Comparison of ENCODE assay signal across 1 cellular context in the genomic region with DNA sequence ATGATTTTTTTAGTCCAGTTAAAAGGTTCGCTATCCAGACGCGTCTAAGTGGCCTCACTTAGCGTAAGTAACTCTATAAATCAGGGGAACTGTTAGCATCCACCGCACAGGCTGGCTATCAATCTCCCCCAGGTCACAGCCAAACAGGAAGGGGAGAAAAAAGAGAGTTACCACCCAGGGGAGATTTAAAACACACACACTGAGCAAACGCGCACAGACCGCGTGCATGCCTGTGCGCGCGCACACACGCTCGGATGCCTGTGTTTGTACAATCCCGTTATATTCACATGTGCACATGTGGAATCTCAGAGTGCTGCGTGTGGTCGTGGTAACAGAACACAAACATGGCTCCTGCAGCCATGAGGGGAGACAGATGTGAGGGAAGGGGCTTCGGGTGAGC.
TF ChIP-seq lines count a peak whose summit lies in the region.

No MANE protein-coding gene starts in this region.

TF ChIP-seq in GM23338, 12 proteins besides CTCF, POLR2A, EP300 and RAD21 (continued from another document):
- TF ChIP-seq STAT1 (IDR thresholded peaks at IDR 0.05; ENCODE audit: unreplicated experiment) (no peak), EZH2 (IDR thresholded peaks at IDR 0.05; ENCODE audit: low read depth, unreplicated experiment) (no peak), JUNB (IDR thresholded peaks at IDR 0.05; ENCODE audit: unreplicated experiment) (no peak), NANOG (IDR thresholded peaks at IDR 0.05; ENCODE audit: borderline replicate concordance) (no peak), POLR2AphosphoS5 (IDR thresholded peaks at IDR 0.05; ENCODE audit: low read depth) (no peak), EZH2phosphoT487 (IDR thresholded peaks at IDR 0.05; ENCODE audit: unreplicated experiment) (no peak)
- TF ChIP-seq, protein P1, sequence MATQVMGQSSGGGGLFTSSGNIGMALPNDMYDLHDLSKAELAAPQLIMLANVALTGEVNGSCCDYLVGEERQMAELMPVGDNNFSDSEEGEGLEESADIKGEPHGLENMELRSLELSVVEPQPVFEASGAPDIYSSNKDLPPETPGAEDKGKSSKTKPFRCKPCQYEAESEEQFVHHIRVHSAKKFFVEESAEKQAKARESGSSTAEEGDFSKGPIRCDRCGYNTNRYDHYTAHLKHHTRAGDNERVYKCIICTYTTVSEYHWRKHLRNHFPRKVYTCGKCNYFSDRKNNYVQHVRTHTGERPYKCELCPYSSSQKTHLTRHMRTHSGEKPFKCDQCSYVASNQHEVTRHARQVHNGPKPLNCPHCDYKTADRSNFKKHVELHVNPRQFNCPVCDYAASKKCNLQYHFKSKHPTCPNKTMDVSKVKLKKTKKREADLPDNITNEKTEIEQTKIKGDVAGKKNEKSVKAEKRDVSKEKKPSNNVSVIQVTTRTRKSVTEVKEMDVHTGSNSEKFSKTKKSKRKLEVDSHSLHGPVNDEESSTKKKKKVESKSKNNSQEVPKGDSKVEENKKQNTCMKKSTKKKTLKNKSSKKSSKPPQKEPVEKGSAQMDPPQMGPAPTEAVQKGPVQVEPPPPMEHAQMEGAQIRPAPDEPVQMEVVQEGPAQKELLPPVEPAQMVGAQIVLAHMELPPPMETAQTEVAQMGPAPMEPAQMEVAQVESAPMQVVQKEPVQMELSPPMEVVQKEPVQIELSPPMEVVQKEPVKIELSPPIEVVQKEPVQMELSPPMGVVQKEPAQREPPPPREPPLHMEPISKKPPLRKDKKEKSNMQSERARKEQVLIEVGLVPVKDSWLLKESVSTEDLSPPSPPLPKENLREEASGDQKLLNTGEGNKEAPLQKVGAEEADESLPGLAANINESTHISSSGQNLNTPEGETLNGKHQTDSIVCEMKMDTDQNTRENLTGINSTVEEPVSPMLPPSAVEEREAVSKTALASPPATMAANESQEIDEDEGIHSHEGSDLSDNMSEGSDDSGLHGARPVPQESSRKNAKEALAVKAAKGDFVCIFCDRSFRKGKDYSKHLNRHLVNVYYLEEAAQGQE (IDR thresholded peaks at IDR 0.05; ENCODE audit: unreplicated experiment), result no peak
- TF ChIP-seq, protein P2, sequence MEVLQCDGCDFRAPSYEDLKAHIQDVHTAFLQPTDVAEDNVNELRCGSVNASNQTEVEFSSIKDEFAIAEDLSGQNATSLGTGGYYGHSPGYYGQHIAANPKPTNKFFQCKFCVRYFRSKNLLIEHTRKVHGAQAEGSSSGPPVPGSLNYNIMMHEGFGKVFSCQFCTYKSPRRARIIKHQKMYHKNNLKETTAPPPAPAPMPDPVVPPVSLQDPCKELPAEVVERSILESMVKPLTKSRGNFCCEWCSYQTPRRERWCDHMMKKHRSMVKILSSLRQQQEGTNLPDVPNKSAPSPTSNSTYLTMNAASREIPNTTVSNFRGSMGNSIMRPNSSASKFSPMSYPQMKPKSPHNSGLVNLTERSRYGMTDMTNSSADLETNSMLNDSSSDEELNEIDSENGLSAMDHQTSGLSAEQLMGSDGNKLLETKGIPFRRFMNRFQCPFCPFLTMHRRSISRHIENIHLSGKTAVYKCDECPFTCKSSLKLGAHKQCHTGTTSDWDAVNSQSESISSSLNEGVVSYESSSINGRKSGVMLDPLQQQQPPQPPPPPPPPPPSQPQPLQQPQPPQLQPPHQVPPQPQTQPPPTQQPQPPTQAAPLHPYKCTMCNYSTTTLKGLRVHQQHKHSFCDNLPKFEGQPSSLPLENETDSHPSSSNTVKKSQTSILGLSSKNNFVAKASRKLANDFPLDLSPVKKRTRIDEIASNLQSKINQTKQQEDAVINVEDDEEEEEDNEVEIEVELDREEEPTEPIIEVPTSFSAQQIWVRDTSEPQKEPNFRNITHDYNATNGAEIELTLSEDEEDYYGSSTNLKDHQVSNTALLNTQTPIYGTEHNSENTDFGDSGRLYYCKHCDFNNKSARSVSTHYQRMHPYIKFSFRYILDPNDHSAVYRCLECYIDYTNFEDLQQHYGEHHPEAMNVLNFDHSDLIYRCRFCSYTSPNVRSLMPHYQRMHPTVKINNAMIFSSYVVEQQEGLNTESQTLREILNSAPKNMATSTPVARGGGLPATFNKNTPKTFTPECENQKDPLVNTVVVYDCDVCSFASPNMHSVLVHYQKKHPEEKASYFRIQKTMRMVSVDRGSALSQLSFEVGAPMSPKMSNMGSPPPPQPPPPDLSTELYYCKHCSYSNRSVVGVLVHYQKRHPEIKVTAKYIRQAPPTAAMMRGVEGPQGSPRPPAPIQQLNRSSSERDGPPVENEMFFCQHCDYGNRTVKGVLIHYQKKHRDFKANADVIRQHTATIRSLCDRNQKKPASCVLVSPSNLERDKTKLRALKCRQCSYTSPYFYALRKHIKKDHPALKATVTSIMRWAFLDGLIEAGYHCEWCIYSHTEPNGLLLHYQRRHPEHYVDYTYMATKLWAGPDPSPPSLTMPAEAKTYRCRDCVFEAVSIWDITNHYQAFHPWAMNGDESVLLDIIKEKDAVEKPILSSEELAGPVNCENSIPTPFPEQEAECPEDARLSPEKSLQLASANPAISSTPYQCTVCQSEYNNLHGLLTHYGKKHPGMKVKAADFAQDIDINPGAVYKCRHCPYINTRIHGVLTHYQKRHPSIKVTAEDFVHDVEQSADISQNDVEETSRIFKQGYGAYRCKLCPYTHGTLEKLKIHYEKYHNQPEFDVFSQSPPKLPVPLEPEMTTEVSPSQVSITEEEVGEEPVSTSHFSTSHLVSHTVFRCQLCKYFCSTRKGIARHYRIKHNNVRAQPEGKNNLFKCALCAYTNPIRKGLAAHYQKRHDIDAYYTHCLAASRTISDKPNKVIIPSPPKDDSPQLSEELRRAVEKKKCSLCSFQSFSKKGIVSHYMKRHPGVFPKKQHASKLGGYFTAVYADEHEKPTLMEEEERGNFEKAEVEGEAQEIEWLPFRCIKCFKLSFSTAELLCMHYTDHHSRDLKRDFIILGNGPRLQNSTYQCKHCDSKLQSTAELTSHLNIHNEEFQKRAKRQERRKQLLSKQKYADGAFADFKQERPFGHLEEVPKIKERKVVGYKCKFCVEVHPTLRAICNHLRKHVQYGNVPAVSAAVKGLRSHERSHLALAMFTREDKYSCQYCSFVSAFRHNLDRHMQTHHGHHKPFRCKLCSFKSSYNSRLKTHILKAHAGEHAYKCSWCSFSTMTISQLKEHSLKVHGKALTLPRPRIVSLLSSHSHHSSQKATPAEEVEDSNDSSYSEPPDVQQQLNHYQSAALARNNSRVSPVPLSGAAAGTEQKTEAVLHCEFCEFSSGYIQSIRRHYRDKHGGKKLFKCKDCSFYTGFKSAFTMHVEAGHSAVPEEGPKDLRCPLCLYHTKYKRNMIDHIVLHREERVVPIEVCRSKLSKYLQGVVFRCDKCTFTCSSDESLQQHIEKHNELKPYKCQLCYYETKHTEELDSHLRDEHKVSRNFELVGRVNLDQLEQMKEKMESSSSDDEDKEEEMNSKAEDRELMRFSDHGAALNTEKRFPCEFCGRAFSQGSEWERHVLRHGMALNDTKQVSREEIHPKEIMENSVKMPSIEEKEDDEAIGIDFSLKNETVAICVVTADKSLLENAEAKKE (CRISPR knock-in tag; IDR thresholded peaks at IDR 0.05), result no peak
- TF ChIP-seq, protein P3, sequence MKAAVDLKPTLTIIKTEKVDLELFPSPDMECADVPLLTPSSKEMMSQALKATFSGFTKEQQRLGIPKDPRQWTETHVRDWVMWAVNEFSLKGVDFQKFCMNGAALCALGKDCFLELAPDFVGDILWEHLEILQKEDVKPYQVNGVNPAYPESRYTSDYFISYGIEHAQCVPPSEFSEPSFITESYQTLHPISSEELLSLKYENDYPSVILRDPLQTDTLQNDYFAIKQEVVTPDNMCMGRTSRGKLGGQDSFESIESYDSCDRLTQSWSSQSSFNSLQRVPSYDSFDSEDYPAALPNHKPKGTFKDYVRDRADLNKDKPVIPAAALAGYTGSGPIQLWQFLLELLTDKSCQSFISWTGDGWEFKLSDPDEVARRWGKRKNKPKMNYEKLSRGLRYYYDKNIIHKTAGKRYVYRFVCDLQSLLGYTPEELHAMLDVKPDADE (IDR thresholded peaks at IDR 0.05), result no peak
